In the genomic region with DNA sequence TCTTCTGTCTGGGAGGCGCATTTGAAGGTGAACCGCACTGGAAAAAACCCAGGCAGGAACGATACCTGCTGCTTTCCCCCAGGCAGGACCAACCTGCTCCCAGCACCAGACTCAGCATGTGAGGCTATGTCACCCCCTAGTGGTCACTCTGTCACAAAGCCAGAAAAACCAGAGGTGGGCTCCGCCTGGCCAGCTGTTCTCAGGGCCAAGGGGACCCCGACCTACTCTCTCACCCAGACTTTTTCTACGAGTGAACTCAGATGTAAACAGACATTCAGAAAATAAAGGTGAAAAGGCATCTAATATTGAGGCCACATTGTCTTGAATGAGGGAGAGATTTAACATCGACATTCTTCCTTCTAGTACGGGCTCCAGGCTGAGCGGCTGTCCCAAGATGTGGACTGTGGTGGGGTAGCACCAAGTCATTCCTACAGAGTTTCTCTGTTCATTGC, we compare ENCODE assay signal across 8 cellular contexts.
A peak's percentile ranks its signal among the peaks of the same experiment; 100 is the strongest.
DNase-seq lines count a peak whose midpoint lies in the region; ATAC-seq and TF ChIP-seq lines count a peak whose summit lies in the region.

No MANE protein-coding gene starts in this region.

- H3K9me3 ChIP-seq in parathyroid adenoma (ENCODE audit: control insufficient read depth, low read length), result no peaks in the 10 kb centered on the region

- DNase-seq in NCI-H1436 (lab: John Stamatoyannopoulos, UW) (peak; percentile 68), NCI-H1436 treated with DMSO at 0.1 percent for 48 hours (lab: John Stamatoyannopoulos, UW) (no peak), HuH-7 (ENCODE audit: low spot score) (peak; percentile 94), RKO (ENCODE audit: low spot score) (peak; percentile 65), globus pallidus (ENCODE audit: low spot score) (peak; percentile 43)
- peak; percentile 75 for DNase-seq in activated naive CD4-positive, alpha-beta T cell treated with anti-CD3 and anti-CD28 coated beads for 36 hours

- CTCF ChIA-PET in activated naive CD4-positive, alpha-beta T cell treated with anti-CD3 and anti-CD28 coated beads for 36 hours (lab: Charles Lee), result interaction anchor here (0.6 to 6.8 kb wide), 33 partner anchors 8 to 409 kb away, joined by 3 to 57 read pairs (median 4); no protein-coding TSS in a partner anchor

- intact Hi-C loops in activated naive CD4-positive, alpha-beta T cell treated with anti-CD3 and anti-CD28 coated beads for 36 hours (cut with micrococcal nuclease), result loop anchor here (1.0 to 5.0 kb wide), 7 partner anchors 127 to 444 kb away; no protein-coding TSS in a partner anchor

- TF ChIP-seq CTCF in parathyroid adenoma (IDR thresholded peaks at IDR 0.05), result peak; percentile 98

- H3K4me1 ChIP-seq in parathyroid adenoma, result peaks cover 3% of the 10 kb centered on the region

- ATAC-seq in GM21367 (IDR thresholded peaks at IDR 0.05; ENCODE audit: unreplicated experiment), result no peak

- H3K27ac Mint-ChIP-seq in activated naive CD4-positive, alpha-beta T cell treated with anti-CD3 and anti-CD28 coated beads for 36 hours, result no peak overlapping the region

- H3K9ac ChIP-seq in parathyroid adenoma, result no peak overlapping the region

- no peaks in the 10 kb centered on the region for H3K36me3 Mint-ChIP-seq in activated naive CD4-positive, alpha-beta T cell treated with anti-CD3 and anti-CD28 coated beads for 36 hours (ENCODE audit: low read depth)

- peaks cover 4% of the 10 kb centered on the region for H3K79me2 ChIP-seq in parathyroid adenoma

- H3K4me2 ChIP-seq in parathyroid adenoma (ENCODE audit: low read length), result no peak overlapping the region

- no peaks in the 10 kb centered on the region for H3K27me3 Mint-ChIP-seq in activated naive CD4-positive, alpha-beta T cell treated with anti-CD3 and anti-CD28 coated beads for 36 hours (ENCODE audit: low read depth)

- H3K27me3 ChIP-seq in parathyroid adenoma (ENCODE audit: control insufficient read depth, insufficient read depth, low read length), result no peaks in the 10 kb centered on the region

- no peak overlapping the region for H2AFZ ChIP-seq in parathyroid adenoma

- H3K4me3 ChIP-seq in parathyroid adenoma (ENCODE audit: low read depth, low read length), result no peak overlapping the region

- peaks cover 22% of the 10 kb centered on the region for H3K4me1 Mint-ChIP-seq in activated naive CD4-positive, alpha-beta T cell treated with anti-CD3 and anti-CD28 coated beads for 36 hours (ENCODE audit: low read depth)

- H3K9me3 Mint-ChIP-seq in activated naive CD4-positive, alpha-beta T cell treated with anti-CD3 and anti-CD28 coated beads for 36 hours, result no peaks in the 10 kb centered on the region

- H3K4me3 Mint-ChIP-seq in activated naive CD4-positive, alpha-beta T cell treated with anti-CD3 and anti-CD28 coated beads for 36 hours, result no peak overlapping the region

- no peak overlapping the region for H3K27ac ChIP-seq in parathyroid adenoma

- H3K36me3 ChIP-seq in parathyroid adenoma (ENCODE audit: control insufficient read depth, insufficient read depth, low read length), result no peaks in the 10 kb centered on the region
